2 cellular contexts compared by ENCODE assay signal in the genomic region with DNA sequence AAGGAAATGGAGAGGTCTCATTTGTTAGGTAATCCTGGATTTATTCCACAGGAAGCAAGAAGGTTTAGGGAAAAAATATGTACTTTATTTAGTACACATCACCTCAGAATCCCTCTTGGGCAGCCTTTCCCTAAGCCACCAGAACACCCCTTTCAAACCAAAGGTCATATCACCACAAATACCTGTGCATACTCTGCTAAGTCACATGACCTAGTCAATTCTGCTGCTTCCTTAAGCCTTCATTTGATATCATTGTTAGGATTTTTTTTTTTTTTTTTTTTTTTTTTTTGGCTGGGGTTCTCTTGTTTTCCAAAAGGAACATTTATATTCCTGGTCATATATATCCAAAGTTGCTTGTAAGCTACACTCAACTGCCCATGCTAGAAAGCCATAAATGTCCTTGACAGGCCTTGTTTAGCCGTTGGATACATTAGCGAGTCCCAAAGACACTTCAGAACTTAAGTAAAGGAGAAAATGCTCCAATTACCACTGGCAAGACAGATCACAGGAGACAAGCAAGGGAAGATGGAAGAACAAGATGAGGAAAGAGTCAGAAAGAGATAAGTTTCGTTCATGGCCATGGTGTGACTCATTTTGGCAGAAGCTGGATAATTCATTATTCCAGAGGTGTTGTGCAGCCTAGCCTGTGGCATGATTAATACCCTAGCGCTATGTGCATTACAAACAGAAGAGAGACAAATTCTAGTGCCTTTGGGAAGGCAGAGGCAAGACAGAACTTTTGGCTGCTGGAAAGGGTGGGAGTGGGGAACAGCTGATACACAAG.
TF ChIP-seq lines count a peak whose summit lies in the region.

No MANE protein-coding gene starts in this region.

TF ChIP-seq in K562, 482 proteins besides CTCF, POLR2A, EP300 and RAD21 (continued from another document and continues in another):
- peak; percentile 81 for TF ChIP-seq ATF3 (IDR thresholded peaks at IDR 0.05)
- no peak for TF ChIP-seq ATF3 (CRISPR knock-in tag; conservative IDR thresholded peaks at IDR 0.05)
- peak; percentile 24; the same call in 1 of the 2 replicates for TF ChIP-seq NFIC (IDR thresholded peaks at IDR 0.05)
- peak; percentile 66 for TF ChIP-seq CBFA2T3 (IDR thresholded peaks at IDR 0.05)
- TF ChIP-seq, protein P1, sequence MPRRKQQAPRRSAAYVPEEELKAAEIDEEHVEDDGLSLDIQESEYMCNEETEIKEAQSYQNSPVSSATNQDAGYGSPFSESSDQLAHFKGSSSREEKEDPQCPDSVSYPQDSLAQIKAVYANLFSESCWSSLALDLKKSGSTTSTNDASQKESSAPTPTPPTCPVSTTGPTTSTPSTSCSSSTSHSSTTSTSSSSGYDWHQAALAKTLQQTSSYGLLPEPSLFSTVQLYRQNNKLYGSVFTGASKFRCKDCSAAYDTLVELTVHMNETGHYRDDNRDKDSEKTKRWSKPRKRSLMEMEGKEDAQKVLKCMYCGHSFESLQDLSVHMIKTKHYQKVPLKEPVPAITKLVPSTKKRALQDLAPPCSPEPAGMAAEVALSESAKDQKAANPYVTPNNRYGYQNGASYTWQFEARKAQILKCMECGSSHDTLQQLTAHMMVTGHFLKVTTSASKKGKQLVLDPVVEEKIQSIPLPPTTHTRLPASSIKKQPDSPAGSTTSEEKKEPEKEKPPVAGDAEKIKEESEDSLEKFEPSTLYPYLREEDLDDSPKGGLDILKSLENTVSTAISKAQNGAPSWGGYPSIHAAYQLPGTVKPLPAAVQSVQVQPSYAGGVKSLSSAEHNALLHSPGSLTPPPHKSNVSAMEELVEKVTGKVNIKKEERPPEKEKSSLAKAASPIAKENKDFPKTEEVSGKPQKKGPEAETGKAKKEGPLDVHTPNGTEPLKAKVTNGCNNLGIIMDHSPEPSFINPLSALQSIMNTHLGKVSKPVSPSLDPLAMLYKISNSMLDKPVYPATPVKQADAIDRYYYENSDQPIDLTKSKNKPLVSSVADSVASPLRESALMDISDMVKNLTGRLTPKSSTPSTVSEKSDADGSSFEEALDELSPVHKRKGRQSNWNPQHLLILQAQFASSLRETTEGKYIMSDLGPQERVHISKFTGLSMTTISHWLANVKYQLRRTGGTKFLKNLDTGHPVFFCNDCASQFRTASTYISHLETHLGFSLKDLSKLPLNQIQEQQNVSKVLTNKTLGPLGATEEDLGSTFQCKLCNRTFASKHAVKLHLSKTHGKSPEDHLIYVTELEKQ (CRISPR knock-in tag; IDR thresholded peaks at IDR 0.05) = no peak
- TF ChIP-seq PHF20 (IDR thresholded peaks at IDR 0.05; ENCODE audit: partially characterized antibody) = no peak
- TF ChIP-seq MTA1 (IDR thresholded peaks at IDR 0.05; ENCODE audit: borderline replicate concordance) = 0 out of 2 replicates have a peak, but pooled peaks have one; percentile 50
- no peak for TF ChIP-seq POLR2AphosphoS5 (IDR thresholded peaks at IDR 0.05; ENCODE audit: control insufficient read depth, insufficient read depth, low read depth, low read length)
- TF ChIP-seq, protein P2, sequence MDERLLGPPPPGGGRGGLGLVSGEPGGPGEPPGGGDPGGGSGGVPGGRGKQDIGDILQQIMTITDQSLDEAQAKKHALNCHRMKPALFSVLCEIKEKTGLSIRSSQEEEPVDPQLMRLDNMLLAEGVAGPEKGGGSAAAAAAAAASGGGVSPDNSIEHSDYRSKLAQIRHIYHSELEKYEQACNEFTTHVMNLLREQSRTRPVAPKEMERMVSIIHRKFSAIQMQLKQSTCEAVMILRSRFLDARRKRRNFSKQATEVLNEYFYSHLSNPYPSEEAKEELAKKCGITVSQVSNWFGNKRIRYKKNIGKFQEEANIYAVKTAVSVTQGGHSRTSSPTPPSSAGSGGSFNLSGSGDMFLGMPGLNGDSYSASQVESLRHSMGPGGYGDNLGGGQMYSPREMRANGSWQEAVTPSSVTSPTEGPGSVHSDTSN (CRISPR knock-in tag; IDR thresholded peaks at IDR 0.05; ENCODE audit: low read depth) = no peak
- TF ChIP-seq, protein P2 (tag; conservative IDR thresholded peaks at IDR 0.05; ENCODE audit: low read depth) = peak; percentile 88
- TF ChIP-seq TFE3 (CRISPR knock-in tag; IDR thresholded peaks at IDR 0.05) = peak; percentile 84
- TF ChIP-seq PKNOX1 (IDR thresholded peaks at IDR 0.05) = peak; percentile 53
- 0 out of 2 replicates have a peak, but pooled peaks have one; percentile 48 for TF ChIP-seq ZNF584 (CRISPR knock-in tag; IDR thresholded peaks at IDR 0.05; ENCODE audit: low read depth)
- no peak for TF ChIP-seq ZNF445 (CRISPR knock-in tag; IDR thresholded peaks at IDR 0.05; ENCODE audit: low read depth)
- TF ChIP-seq ARID1B (IDR thresholded peaks at IDR 0.05) = peak; percentile 70
- TF ChIP-seq PCBP2 (IDR thresholded peaks at IDR 0.05; ENCODE audit: low read depth, low read length, poor library complexity, severe bottlenecking) = no peak
- TF ChIP-seq DPF2 (IDR thresholded peaks at IDR 0.05) = peak; percentile 76

TF ChIP-seq in HepG2, 621 proteins besides CTCF, POLR2A, EP300 and RAD21 (continued from another document):
- TF ChIP-seq, protein P3, sequence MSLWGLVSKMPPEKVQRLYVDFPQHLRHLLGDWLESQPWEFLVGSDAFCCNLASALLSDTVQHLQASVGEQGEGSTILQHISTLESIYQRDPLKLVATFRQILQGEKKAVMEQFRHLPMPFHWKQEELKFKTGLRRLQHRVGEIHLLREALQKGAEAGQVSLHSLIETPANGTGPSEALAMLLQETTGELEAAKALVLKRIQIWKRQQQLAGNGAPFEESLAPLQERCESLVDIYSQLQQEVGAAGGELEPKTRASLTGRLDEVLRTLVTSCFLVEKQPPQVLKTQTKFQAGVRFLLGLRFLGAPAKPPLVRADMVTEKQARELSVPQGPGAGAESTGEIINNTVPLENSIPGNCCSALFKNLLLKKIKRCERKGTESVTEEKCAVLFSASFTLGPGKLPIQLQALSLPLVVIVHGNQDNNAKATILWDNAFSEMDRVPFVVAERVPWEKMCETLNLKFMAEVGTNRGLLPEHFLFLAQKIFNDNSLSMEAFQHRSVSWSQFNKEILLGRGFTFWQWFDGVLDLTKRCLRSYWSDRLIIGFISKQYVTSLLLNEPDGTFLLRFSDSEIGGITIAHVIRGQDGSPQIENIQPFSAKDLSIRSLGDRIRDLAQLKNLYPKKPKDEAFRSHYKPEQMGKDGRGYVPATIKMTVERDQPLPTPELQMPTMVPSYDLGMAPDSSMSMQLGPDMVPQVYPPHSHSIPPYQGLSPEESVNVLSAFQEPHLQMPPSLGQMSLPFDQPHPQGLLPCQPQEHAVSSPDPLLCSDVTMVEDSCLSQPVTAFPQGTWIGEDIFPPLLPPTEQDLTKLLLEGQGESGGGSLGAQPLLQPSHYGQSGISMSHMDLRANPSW (CRISPR knock-in tag; IDR thresholded peaks at IDR 0.05; ENCODE audit: borderline replicate concordance) = no peak
